Comparison of ENCODE assay signal across 1 cellular context in genomic region chr12:89655851-89656250, GRCh38.
TF ChIP-seq lines count a peak whose summit lies in the region.

No MANE protein-coding gene starts in this region.

TF ChIP-seq in GM23338, 12 proteins besides CTCF, POLR2A, EP300 and RAD21 (continued from another document):
- TF ChIP-seq, protein P1, sequence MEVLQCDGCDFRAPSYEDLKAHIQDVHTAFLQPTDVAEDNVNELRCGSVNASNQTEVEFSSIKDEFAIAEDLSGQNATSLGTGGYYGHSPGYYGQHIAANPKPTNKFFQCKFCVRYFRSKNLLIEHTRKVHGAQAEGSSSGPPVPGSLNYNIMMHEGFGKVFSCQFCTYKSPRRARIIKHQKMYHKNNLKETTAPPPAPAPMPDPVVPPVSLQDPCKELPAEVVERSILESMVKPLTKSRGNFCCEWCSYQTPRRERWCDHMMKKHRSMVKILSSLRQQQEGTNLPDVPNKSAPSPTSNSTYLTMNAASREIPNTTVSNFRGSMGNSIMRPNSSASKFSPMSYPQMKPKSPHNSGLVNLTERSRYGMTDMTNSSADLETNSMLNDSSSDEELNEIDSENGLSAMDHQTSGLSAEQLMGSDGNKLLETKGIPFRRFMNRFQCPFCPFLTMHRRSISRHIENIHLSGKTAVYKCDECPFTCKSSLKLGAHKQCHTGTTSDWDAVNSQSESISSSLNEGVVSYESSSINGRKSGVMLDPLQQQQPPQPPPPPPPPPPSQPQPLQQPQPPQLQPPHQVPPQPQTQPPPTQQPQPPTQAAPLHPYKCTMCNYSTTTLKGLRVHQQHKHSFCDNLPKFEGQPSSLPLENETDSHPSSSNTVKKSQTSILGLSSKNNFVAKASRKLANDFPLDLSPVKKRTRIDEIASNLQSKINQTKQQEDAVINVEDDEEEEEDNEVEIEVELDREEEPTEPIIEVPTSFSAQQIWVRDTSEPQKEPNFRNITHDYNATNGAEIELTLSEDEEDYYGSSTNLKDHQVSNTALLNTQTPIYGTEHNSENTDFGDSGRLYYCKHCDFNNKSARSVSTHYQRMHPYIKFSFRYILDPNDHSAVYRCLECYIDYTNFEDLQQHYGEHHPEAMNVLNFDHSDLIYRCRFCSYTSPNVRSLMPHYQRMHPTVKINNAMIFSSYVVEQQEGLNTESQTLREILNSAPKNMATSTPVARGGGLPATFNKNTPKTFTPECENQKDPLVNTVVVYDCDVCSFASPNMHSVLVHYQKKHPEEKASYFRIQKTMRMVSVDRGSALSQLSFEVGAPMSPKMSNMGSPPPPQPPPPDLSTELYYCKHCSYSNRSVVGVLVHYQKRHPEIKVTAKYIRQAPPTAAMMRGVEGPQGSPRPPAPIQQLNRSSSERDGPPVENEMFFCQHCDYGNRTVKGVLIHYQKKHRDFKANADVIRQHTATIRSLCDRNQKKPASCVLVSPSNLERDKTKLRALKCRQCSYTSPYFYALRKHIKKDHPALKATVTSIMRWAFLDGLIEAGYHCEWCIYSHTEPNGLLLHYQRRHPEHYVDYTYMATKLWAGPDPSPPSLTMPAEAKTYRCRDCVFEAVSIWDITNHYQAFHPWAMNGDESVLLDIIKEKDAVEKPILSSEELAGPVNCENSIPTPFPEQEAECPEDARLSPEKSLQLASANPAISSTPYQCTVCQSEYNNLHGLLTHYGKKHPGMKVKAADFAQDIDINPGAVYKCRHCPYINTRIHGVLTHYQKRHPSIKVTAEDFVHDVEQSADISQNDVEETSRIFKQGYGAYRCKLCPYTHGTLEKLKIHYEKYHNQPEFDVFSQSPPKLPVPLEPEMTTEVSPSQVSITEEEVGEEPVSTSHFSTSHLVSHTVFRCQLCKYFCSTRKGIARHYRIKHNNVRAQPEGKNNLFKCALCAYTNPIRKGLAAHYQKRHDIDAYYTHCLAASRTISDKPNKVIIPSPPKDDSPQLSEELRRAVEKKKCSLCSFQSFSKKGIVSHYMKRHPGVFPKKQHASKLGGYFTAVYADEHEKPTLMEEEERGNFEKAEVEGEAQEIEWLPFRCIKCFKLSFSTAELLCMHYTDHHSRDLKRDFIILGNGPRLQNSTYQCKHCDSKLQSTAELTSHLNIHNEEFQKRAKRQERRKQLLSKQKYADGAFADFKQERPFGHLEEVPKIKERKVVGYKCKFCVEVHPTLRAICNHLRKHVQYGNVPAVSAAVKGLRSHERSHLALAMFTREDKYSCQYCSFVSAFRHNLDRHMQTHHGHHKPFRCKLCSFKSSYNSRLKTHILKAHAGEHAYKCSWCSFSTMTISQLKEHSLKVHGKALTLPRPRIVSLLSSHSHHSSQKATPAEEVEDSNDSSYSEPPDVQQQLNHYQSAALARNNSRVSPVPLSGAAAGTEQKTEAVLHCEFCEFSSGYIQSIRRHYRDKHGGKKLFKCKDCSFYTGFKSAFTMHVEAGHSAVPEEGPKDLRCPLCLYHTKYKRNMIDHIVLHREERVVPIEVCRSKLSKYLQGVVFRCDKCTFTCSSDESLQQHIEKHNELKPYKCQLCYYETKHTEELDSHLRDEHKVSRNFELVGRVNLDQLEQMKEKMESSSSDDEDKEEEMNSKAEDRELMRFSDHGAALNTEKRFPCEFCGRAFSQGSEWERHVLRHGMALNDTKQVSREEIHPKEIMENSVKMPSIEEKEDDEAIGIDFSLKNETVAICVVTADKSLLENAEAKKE (CRISPR knock-in tag; IDR thresholded peaks at IDR 0.05), result no peak
- TF ChIP-seq NANOG (IDR thresholded peaks at IDR 0.05; ENCODE audit: borderline replicate concordance), result no peak
- TF ChIP-seq ETS1 (IDR thresholded peaks at IDR 0.05), result no peak
- no peak for TF ChIP-seq JUNB (IDR thresholded peaks at IDR 0.05; ENCODE audit: unreplicated experiment)
- TF ChIP-seq ZNF331 (CRISPR knock-in tag; IDR thresholded peaks at IDR 0.05; ENCODE audit: low read depth), result no peak
- no peak for TF ChIP-seq EZH2 (IDR thresholded peaks at IDR 0.05; ENCODE audit: low read depth, unreplicated experiment)
- no peak for TF ChIP-seq STAT1 (IDR thresholded peaks at IDR 0.05; ENCODE audit: unreplicated experiment)
- TF ChIP-seq CREB1 (CRISPR knock-in tag; IDR thresholded peaks at IDR 0.05; ENCODE audit: low read depth), result no peak
- no peak for TF ChIP-seq POLR2AphosphoS5 (IDR thresholded peaks at IDR 0.05; ENCODE audit: low read depth)
- no peak for TF ChIP-seq REST (IDR thresholded peaks at IDR 0.05; ENCODE audit: unreplicated experiment)
TF ChIP-seq in GM23338: peak in this region for 0.
